In the genomic region with DNA sequence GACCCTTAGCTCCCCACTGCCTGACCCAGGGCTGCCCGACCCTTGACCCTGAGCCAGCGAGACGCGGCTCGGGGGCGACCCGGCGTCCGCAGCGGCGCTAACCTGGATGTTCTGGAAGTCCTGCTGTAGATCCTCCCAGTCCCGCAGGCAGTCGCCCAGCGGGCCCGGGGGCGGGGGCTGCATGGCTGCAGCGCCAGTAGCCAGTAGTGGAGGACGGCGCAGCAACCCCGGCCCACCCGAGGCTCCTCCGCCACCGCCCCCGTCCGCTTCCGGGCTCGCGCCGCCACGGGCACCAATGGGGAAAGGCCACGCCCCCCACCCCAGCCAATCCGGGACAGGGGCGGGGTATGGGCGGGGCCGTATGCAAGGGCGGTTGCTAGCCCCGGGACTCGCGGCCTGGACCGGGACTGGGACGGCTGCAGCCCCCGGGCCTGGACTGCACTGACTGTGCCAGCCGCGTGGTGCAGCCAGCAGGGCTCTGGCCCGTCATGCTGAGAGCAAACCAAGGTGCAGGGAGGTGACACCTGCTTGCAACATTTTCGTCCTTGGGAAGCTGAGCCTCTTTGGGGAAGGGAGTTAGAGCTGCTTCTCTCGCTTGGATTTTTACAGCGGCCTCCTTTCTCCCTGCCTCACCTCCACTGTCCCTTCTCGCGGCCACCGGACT, we compare ENCODE assay signal across 8 cellular contexts. TPM values are rescaled to one million over a fixed set of nuclear protein-coding genes. Genes with fewer than 3 reads are reported as not detected.
A peak's percentile ranks its signal among the peaks of the same experiment; 100 is the strongest.
DNase-seq lines count a peak whose midpoint lies in the region; ATAC-seq and TF ChIP-seq lines count a peak whose summit lies in the region.

TSS of gene TMEM120A (minus strand) at position 208 of the 664 bp plus-strand sequence. CDS start at position 183, 25 bp downstream.

- H3K36me3 ChIP-seq in psoas muscle (ENCODE audit: insufficient read depth in 1 of 2, low read depth in 1 of 2) (peaks cover 0 to 16% of the 10 kb centered on the region in 2 donors), urinary bladder (ENCODE audit: insufficient read depth) (peaks cover 2% of the 10 kb centered on the region)

- H3K4me1 Mint-ChIP-seq in T-helper 17 cell, result peaks cover 39% of the 10 kb centered on the region

- peak within 1 kb of the TSS; percentile 74 for H3K27ac Mint-ChIP-seq in T-helper 17 cell

- H3K27me3 ChIP-seq in psoas muscle (ENCODE audit: insufficient read depth in 3 of 3, low read length in 2 of 3), result no peaks in the 10 kb centered on the region

- no peaks in the 10 kb centered on the region for H3K27me3 Mint-ChIP-seq in T-helper 17 cell

- ATAC-seq in GM18499 (IDR thresholded peaks at IDR 0.05; ENCODE audit: insufficient read depth, unreplicated experiment) (peak; percentile 59), HG02943 (IDR thresholded peaks at IDR 0.05; ENCODE audit: low read depth, unreplicated experiment) (peak; percentile 93), T-helper 17 cell (peak; percentile 99), left ventricle myocardium superior (peak; percentile 89), psoas muscle (peak; percentile 87 to 95 (median 90))

- H3K27ac ChIP-seq in psoas muscle, result peak within 1 kb of the TSS; percentile 85
- H3K27ac ChIP-seq in urinary bladder (ENCODE audit: low read depth), result peak within 1 kb of the TSS; percentile 85

- DNase-seq in NCI-H187 (lab: John Stamatoyannopoulos, UW), result peak; percentile 88 to 91
- peak; percentile 90 to 97 (median 95) for DNase-seq in T-helper 17 cell
- DNase-seq in amygdala (lab: John Stamatoyannopoulos, UW), result peak in 55 of 56 donors; percentile 74 to 95 (median 90)
- peak; percentile 99 for DNase-seq in left ventricle myocardium superior
- DNase-seq in psoas muscle, result peak; percentile 99

- H3K4me1 ChIP-seq in psoas muscle (peaks cover 32% of the 10 kb centered on the region), urinary bladder (ENCODE audit: insufficient read depth) (no peaks in the 10 kb centered on the region)

- H3K9me3 ChIP-seq in T-helper 17 cell (ENCODE audit: control insufficient read depth, low read length, poor library complexity, severe bottlenecking) (no peaks in the 10 kb centered on the region), psoas muscle (no peaks in the 10 kb centered on the region)

- WGBS in psoas muscle, 3 donors, result 1% methylated on average over 33 to 51 of the region's 51 CpGs
- WGBS in urinary bladder, result 2% methylated on average over 51 of the region's 51 CpGs

- H3K4me3 Mint-ChIP-seq in T-helper 17 cell, result peak within 1 kb of the TSS; percentile 88

- peaks cover 6% of the 10 kb centered on the region for H3K36me3 Mint-ChIP-seq in T-helper 17 cell (ENCODE audit: low read depth)

- intact Hi-C loops in left ventricle myocardium superior (cut with micrococcal nuclease), result no loop called here
- intact Hi-C loops in psoas muscle (cut with DNase I), result loop anchor here in 1 of 2 donors (1.0 kb wide), 1 partner anchor 79 kb away; the partner anchor contains the start of gene POR

- H3K4me3 ChIP-seq in psoas muscle (peak within 1 kb of the TSS; percentile 82), urinary bladder (ENCODE audit: low read depth, low read length) (peak within 1 kb of the TSS; percentile 77)

- TF ChIP-seq CTCF in psoas muscle (IDR thresholded peaks at IDR 0.05), result no peak

RNA-seq across cellular contexts. Expression of gene TMEM120A, which starts in this region (rescaled TPM):
- 10 to 100 TPM; 21.7 to 27.0 TPM for total RNA-seq in T-helper 17 cell
- total RNA-seq in left ventricle myocardium superior, result 107 TPM
- 100 to 1,000 TPM in 1 of 4 donors, 10 to 100 TPM in 3; 70.1 to 103 (median 87.1) TPM for total RNA-seq in psoas muscle
- polyA plus RNA-seq in psoas muscle, result 100 to 1,000 TPM; 106 to 185 (median 107) TPM
- total RNA-seq in urinary bladder, result 17.8 TPM
- 90.2 TPM for polyA plus RNA-seq in urinary bladder

Comparison
In these comparisons a context has a peak if more than half of its experiments do, and no peak if none do; other contexts are left out.
1. Peak in every context shown above with its lines: DNase-seq, ATAC-seq, H3K4me3 ChIP-seq and H3K27ac ChIP-seq.